In genomic region chr14:104734991-104735779, GRCh38 we compare ENCODE assay signal across 1 cellular context.
TF ChIP-seq lines count a peak whose summit lies in the region.

No MANE protein-coding gene starts in this region.

TF ChIP-seq in HepG2, 621 proteins besides CTCF, POLR2A, EP300 and RAD21 (continued from another document and continues in another):
- TF ChIP-seq ZNF12 (CRISPR knock-in tag; IDR thresholded peaks at IDR 0.05) (peak; percentile 61; the same call in 1 of the 2 replicates), ZNF318 (CRISPR knock-in tag; IDR thresholded peaks at IDR 0.05) (peak; percentile 96), ZNF772 (CRISPR knock-in tag; IDR thresholded peaks at IDR 0.05) (peak; percentile 22; the same call in 1 of the 2 replicates), SP4 (CRISPR knock-in tag; IDR thresholded peaks at IDR 0.05) (peak; percentile 65), FOXA1 (IDR thresholded peaks at IDR 0.05) (no peak), FOXA1 (CRISPR knock-in tag; IDR thresholded peaks at IDR 0.05) (peak; percentile 60), ZSCAN5A (CRISPR knock-in tag; IDR thresholded peaks at IDR 0.05; ENCODE audit: borderline replicate concordance) (peak; percentile 77; the same call in 1 of the 2 replicates), RBFOX2 (IDR thresholded peaks at IDR 0.05; ENCODE audit: low read depth, low read length) (peak; percentile 83), IKZF1 (IDR thresholded peaks at IDR 0.05) (no peak), STAT5B (CRISPR knock-in tag; IDR thresholded peaks at IDR 0.05) (no peak; the same call in 1 of the 2 replicates), ZNF20 (CRISPR knock-in tag; IDR thresholded peaks at IDR 0.05) (no peak), NFIC (IDR thresholded peaks at IDR 0.05; ENCODE audit: low read length) (no peak), ISL2 (CRISPR knock-in tag; IDR thresholded peaks at IDR 0.05) (no peak), ZNF207 (IDR thresholded peaks at IDR 0.05; ENCODE audit: borderline replicate concordance) (0 out of 2 replicates have a peak, but pooled peaks have one; percentile 37), FOXK1 (CRISPR knock-in tag; IDR thresholded peaks at IDR 0.05; ENCODE audit: borderline replicate concordance, low read depth) (0 out of 2 replicates have a peak, but pooled peaks have one; percentile 10), DRAP1 (CRISPR knock-in tag; IDR thresholded peaks at IDR 0.05) (peak; percentile 20; the same call in 1 of the 2 replicates), ZNF7 (CRISPR knock-in tag; IDR thresholded peaks at IDR 0.05) (no peak), ZNF460 (CRISPR knock-in tag; IDR thresholded peaks at IDR 0.05; ENCODE audit: borderline replicate concordance) (no peak), MAF1 (CRISPR knock-in tag; IDR thresholded peaks at IDR 0.05; ENCODE audit: borderline replicate concordance) (no peak), NR0B2 (CRISPR knock-in tag; IDR thresholded peaks at IDR 0.05) (peak; percentile 89), ZNF607 (CRISPR knock-in tag; IDR thresholded peaks at IDR 0.05; ENCODE audit: borderline replicate concordance) (peak; percentile 78; the same call in 1 of the 2 replicates), NFE2L2 (IDR thresholded peaks at IDR 0.05; ENCODE audit: low read length) (no peak), SP5 (CRISPR knock-in tag; IDR thresholded peaks at IDR 0.05; ENCODE audit: borderline replicate concordance, low read depth) (no peak; the same call in 1 of the 2 replicates), JUN (CRISPR knock-in tag; IDR thresholded peaks at IDR 0.05) (no peak), HDAC1 (CRISPR knock-in tag; IDR thresholded peaks at IDR 0.05) (peak; percentile 80), PRDM15 (CRISPR knock-in tag; IDR thresholded peaks at IDR 0.05) (no peak), ZEB1 (IDR thresholded peaks at IDR 0.05; ENCODE audit: insufficient replicate concordance, low read depth) (no peak), YY1 (IDR thresholded peaks at IDR 0.05; ENCODE audit: insufficient read depth, insufficient replicate concordance, low read depth, low read length) (peak; percentile 23), ZNF660 (CRISPR knock-in tag; IDR thresholded peaks at IDR 0.05; ENCODE audit: borderline replicate concordance, low read depth) (no peak), ARID5B (CRISPR knock-in tag; IDR thresholded peaks at IDR 0.05) (peak; percentile 75; the same call in 1 of the 2 replicates), ZBTB7A (CRISPR knock-in tag; IDR thresholded peaks at IDR 0.05) (peak; percentile 97)
- TF ChIP-seq, protein P1, sequence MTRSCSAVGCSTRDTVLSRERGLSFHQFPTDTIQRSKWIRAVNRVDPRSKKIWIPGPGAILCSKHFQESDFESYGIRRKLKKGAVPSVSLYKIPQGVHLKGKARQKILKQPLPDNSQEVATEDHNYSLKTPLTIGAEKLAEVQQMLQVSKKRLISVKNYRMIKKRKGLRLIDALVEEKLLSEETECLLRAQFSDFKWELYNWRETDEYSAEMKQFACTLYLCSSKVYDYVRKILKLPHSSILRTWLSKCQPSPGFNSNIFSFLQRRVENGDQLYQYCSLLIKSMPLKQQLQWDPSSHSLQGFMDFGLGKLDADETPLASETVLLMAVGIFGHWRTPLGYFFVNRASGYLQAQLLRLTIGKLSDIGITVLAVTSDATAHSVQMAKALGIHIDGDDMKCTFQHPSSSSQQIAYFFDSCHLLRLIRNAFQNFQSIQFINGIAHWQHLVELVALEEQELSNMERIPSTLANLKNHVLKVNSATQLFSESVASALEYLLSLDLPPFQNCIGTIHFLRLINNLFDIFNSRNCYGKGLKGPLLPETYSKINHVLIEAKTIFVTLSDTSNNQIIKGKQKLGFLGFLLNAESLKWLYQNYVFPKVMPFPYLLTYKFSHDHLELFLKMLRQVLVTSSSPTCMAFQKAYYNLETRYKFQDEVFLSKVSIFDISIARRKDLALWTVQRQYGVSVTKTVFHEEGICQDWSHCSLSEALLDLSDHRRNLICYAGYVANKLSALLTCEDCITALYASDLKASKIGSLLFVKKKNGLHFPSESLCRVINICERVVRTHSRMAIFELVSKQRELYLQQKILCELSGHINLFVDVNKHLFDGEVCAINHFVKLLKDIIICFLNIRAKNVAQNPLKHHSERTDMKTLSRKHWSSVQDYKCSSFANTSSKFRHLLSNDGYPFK (CRISPR knock-in tag; IDR thresholded peaks at IDR 0.05; ENCODE audit: borderline replicate concordance): no peak
- TF ChIP-seq, protein P2, sequence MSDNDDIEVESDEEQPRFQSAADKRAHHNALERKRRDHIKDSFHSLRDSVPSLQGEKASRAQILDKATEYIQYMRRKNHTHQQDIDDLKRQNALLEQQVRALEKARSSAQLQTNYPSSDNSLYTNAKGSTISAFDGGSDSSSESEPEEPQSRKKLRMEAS (IDR thresholded peaks at IDR 0.05): peak; percentile 99
